In genomic region chr13:20388184-20388583, GRCh38 we compare ENCODE assay signal across 18 cellular contexts.
DNase-seq lines count a peak whose midpoint lies in the region; ATAC-seq, FAIRE-seq and TF ChIP-seq lines count a peak whose summit lies in the region.
"Had no signal": no experiment of that assay in that cellular context is flagged by ENCODE, and none has a peak within 500 bp of the region (broad histone marks: within the 10 kb centered on the region; RNA-seq: fewer than 3 reads in every experiment).

No MANE protein-coding gene starts in this region.

- no peak for DNase-seq in activated CD8-positive, alpha-beta memory T cell treated with anti-CD3 and anti-CD28 coated beads, Interleukin-2, amount 10 ng/mL, durations not matched to agents 7 days and 5 days
- no peak for DNase-seq in activated CD8-positive, alpha-beta memory T cell treated with anti-CD3 and anti-CD28 coated beads, Interleukin-2, amount 50 U/mL, for 48 hours
- no peak for DNase-seq in RWPE1 (ENCODE audit: low spot score)
- DNase-seq in fibroblast of the aortic adventitia (ENCODE audit: low read depth): peak; percentile 14
- no peak for DNase-seq in suprapubic skin (ENCODE audit: low spot score in 2 of 2)
- no peak for DNase-seq in RCC 7860 (ENCODE audit: low spot score)
- no peak for DNase-seq in NCI-H226
- DNase-seq: ACHN; activated T-cell treated with anti-CD3 and anti-CD28 coated beads, Interleukin-2, amount 50 U/mL, for 48 hours; dorsolateral prefrontal cortex; erythroblast; NCI-H1048; NCI-H2081; NCI-H526; stimulated activated CD8-positive, alpha-beta memory T cell treated with anti-CD3 and anti-CD28 coated beads, Interleukin-4, amount 100 ng/mL, for 48 hours had no signal

- H3K9me3 ChIP-seq in suprapubic skin: no peaks in the 10 kb centered on the region
- H3K9me3 ChIP-seq: testis had no signal

- no peak overlapping the region for H3K4me3 ChIP-seq in fibroblast of the aortic adventitia (ENCODE audit: low read depth, low read length)
- H3K4me3 ChIP-seq in suprapubic skin: no peak overlapping the region
- H3K4me3 ChIP-seq: dorsolateral prefrontal cortex, testis had no signal

- H3K4me3 Mint-ChIP-seq in activated CD8-positive, alpha-beta memory T cell treated with anti-CD3 and anti-CD28 coated beads, Interleukin-2, amount 10 ng/mL, durations not matched to agents 7 days and 5 days: no peak overlapping the region

- no peak for ATAC-seq in activated CD8-positive, alpha-beta memory T cell treated with anti-CD3 and anti-CD28 coated beads, Interleukin-2, amount 10 ng/mL, durations not matched to agents 7 days and 5 days
- ATAC-seq in GM18867 (IDR thresholded peaks at IDR 0.05; ENCODE audit: unreplicated experiment): no peak

- no peak for TF ChIP-seq POLR2A in suprapubic skin (IDR thresholded peaks at IDR 0.05)

- H3K4me1 Mint-ChIP-seq in activated CD8-positive, alpha-beta memory T cell treated with anti-CD3 and anti-CD28 coated beads, Interleukin-2, amount 10 ng/mL, durations not matched to agents 7 days and 5 days: peaks cover 15% of the 10 kb centered on the region

- TF ChIP-seq EP300 in suprapubic skin (IDR thresholded peaks at IDR 0.05): no peak

- H3K36me3 Mint-ChIP-seq in activated CD8-positive, alpha-beta memory T cell treated with anti-CD3 and anti-CD28 coated beads, Interleukin-2, amount 10 ng/mL, durations not matched to agents 7 days and 5 days: no peaks in the 10 kb centered on the region

- FAIRE-seq in RCC 7860 (lab: Jason Lieb, UNC): no peak
- FAIRE-seq: GM12891 had no signal

- H3K4me1 ChIP-seq in suprapubic skin: peaks cover 18% of the 10 kb centered on the region
- H3K4me1 ChIP-seq: testis had no signal

- no peaks in the 10 kb centered on the region for H3K36me3 ChIP-seq in suprapubic skin

- H3K27ac Mint-ChIP-seq in activated CD8-positive, alpha-beta memory T cell treated with anti-CD3 and anti-CD28 coated beads, Interleukin-2, amount 10 ng/mL, durations not matched to agents 7 days and 5 days: peak overlapping the region; percentile 54

- 73% methylated on average over 2 of the region's 2 CpGs for WGBS in suprapubic skin

- no peaks in the 10 kb centered on the region for H3K27me3 ChIP-seq in suprapubic skin
- H3K27me3 ChIP-seq: dorsolateral prefrontal cortex, testis had no signal

- peak overlapping the region; percentile 94 for H3K27ac ChIP-seq in RWPE1
- H3K27ac ChIP-seq in suprapubic skin: peak overlapping the region; percentile 18

- peaks cover 2% of the 10 kb centered on the region for H3K9me3 Mint-ChIP-seq in activated CD8-positive, alpha-beta memory T cell treated with anti-CD3 and anti-CD28 coated beads, Interleukin-2, amount 10 ng/mL, durations not matched to agents 7 days and 5 days (ENCODE audit: low read depth)

- CTCF ChIA-PET in activated CD8-positive, alpha-beta memory T cell treated with anti-CD3 and anti-CD28 coated beads, Interleukin-2, amount 10 ng/mL, durations not matched to agents 7 days and 5 days (lab: Charles Lee): interaction anchor here (0.6 to 1.5 kb wide), 3 partner anchors 16 to 191 kb away, joined by 3 read pairs; no protein-coding TSS in a partner anchor
- CTCF ChIA-PET in RWPE1 (lab: Yijun Ruan, JAX): interaction anchor here (0.7 kb wide), 1 partner anchor 32 kb away, joined by 3 read pairs; no protein-coding TSS in a partner anchor

- POLR2A ChIA-PET in RWPE1 (lab: Yijun Ruan, JAX; ENCODE audit: low non-redundant PET): no interaction called here

- H3K27me3 Mint-ChIP-seq in activated CD8-positive, alpha-beta memory T cell treated with anti-CD3 and anti-CD28 coated beads, Interleukin-2, amount 10 ng/mL, durations not matched to agents 7 days and 5 days: no peaks in the 10 kb centered on the region

- TF ChIP-seq CTCF in RWPE1 (conservative IDR thresholded peaks at IDR 0.05; ENCODE audit: low read depth) (no peak), fibroblast of the aortic adventitia (IDR thresholded peaks at IDR 0.05; ENCODE audit: insufficient read depth, low read length) (no peak), suprapubic skin (IDR thresholded peaks at IDR 0.05) (no peak)
